33 cellular contexts compared by ENCODE assay signal in genomic region chr1:82059931-82060330, GRCh38.
DNase-seq lines count a peak whose midpoint lies in the region; ATAC-seq and TF ChIP-seq lines count a peak whose summit lies in the region.
"Had no signal": no experiment of that assay in that cellular context is flagged by ENCODE, and none has a peak within 500 bp of the region (broad histone marks: within the 10 kb centered on the region; RNA-seq: fewer than 3 reads in every experiment).

No MANE protein-coding gene starts in this region.

- H3K27me3 ChIP-seq in RWPE2 (ENCODE audit: insufficient read depth, poor library complexity, severe bottlenecking): no peaks in the 10 kb centered on the region
- H3K27me3 ChIP-seq in GM23248 (replicated peaks; ENCODE audit: insufficient read depth): no peaks in the 10 kb centered on the region
- H3K27me3 ChIP-seq: esophagus squamous epithelium, Peyer's patch, transverse colon had no signal

- H3K9me3 Mint-ChIP-seq in chondrocyte (ENCODE audit: low read depth): peaks cover 11% of the 10 kb centered on the region
- H3K9me3 Mint-ChIP-seq: endodermal cell; stimulated activated memory B cell treated with anti-CD40 and anti-IgM and Interleukin-4, amounts not matched to agents 10 μg/mL and 1 μg/mL and 100 μg/mL, for 72 hours; T-helper 2 cell treated with Interferon-gamma antibody and Interleukin-4, amounts not matched to agents 5 μg/mL and 100 μg/mL, for 36 hours had no signal

- DNase-seq in RWPE2 (ENCODE audit: low spot score) (no peak), chondrocyte (ENCODE audit: low spot score) (no peak), foreskin melanocyte (peak; percentile 29), skeletal muscle cell (ENCODE audit: low read depth) (peak; percentile 5), GM23248 (no peak)
- no peak for DNase-seq in stimulated activated CD4-positive, alpha-beta T cell treated with anti-CD3 and anti-CD28 coated beads, Interleukin-2, amount 100 ng/mL, for 48 hours
- DNase-seq: activated CD4-positive, alpha-beta T cell treated with anti-CD3 and anti-CD28 coated beads for 4 hours; activated CD8-positive, alpha-beta T cell treated with anti-CD3 and anti-CD28 coated beads, Interleukin-2, amount 10 ng/mL, durations not matched to agents 7 days and 5 days; activated naive CD4-positive, alpha-beta T cell treated with anti-CD3 and anti-CD28 coated beads, Interleukin-2, amount 50 U/mL, for 16 hours; C1 segment of cervical spinal cord; caudate nucleus; COR-L47; DMS53; endodermal cell; esophagus squamous epithelium; HCEC 1CT; Kasumi-1; left ventricle myocardium superior; midbrain; naive thymus-derived CD4-positive, alpha-beta T cell; NCI-H2107; NCI-H446; NCI-H82; nucleus accumbens; Peyer's patch; SHP77 treated with DMSO at 0.1 percent for 48 hours; transverse colon had no signal

- H3K4me1 Mint-ChIP-seq in chondrocyte (ENCODE audit: low read depth): peaks cover 8% of the 10 kb centered on the region
- H3K4me1 Mint-ChIP-seq: endodermal cell; naive thymus-derived CD4-positive, alpha-beta T cell; stimulated activated memory B cell treated with anti-CD40 and anti-IgM and Interleukin-4, amounts not matched to agents 10 μg/mL and 1 μg/mL and 100 μg/mL, for 72 hours had no signal

- H3K4me1 ChIP-seq in RWPE2 (ENCODE audit: insufficient read depth, poor library complexity, severe bottlenecking) (no peaks in the 10 kb centered on the region), GM23248 (ENCODE audit: insufficient read depth) (no peaks in the 10 kb centered on the region)
- H3K4me1 ChIP-seq: esophagus squamous epithelium, Peyer's patch, transverse colon had no signal

- H3K27ac ChIP-seq in RWPE2 (ENCODE audit: poor library complexity, severe bottlenecking) (no peak overlapping the region), GM23248 (no peak overlapping the region)
- H3K27ac ChIP-seq: esophagus squamous epithelium, Peyer's patch, transverse colon, VCaP had no signal

- no peak overlapping the region for H3K4me2 ChIP-seq in GM23248 (ENCODE audit: unreplicated experiment)

- H2AFZ ChIP-seq in GM23248: no peak overlapping the region

- H4K20me1 ChIP-seq in GM23248 (ENCODE audit: insufficient read depth): no peaks in the 10 kb centered on the region

- no peaks in the 10 kb centered on the region; the same call in 1 of the 2 replicates for H3K9me2 ChIP-seq in GM23248 (ENCODE audit: insufficient read depth)

- no peak overlapping the region for H3K9ac ChIP-seq in GM23248

- H3K36me3 Mint-ChIP-seq in chondrocyte (ENCODE audit: low read depth): no peaks in the 10 kb centered on the region
- H3K36me3 Mint-ChIP-seq: naive thymus-derived CD4-positive, alpha-beta T cell; stimulated activated memory B cell treated with anti-CD40 and anti-IgM and Interleukin-4, amounts not matched to agents 10 μg/mL and 1 μg/mL and 100 μg/mL, for 72 hours had no signal

- in situ Hi-C loops in GM23248 (cut with MboI): no loop called here

- 11 to 13% methylated on average over 3 of the region's 3 CpGs for WGBS in GM23248 (ENCODE audit: low coverage in 1 of 2, low lambda C conversion rate in 2 of 2, missing lambda C conversion rate in 2 of 2), 2 experiments

- H3K9me3 ChIP-seq in RWPE2 (ENCODE audit: severe bottlenecking) (no peaks in the 10 kb centered on the region), GM23248 (ENCODE audit: low read depth) (no peaks in the 10 kb centered on the region)
- H3K9me3 ChIP-seq: esophagus squamous epithelium, Peyer's patch, transverse colon had no signal

- H3K4me3 Mint-ChIP-seq in chondrocyte (ENCODE audit: unreplicated experiment): no peak overlapping the region
- H3K4me3 Mint-ChIP-seq: activated CD8-positive, alpha-beta T cell treated with anti-CD3 and anti-CD28 coated beads, Interleukin-2, amount 10 ng/mL, durations not matched to agents 7 days and 5 days; dendritic cell treated with granulocyte-macrophage colony-stimulating factor and Interleukin-4, amounts not matched to agents 40 ng/mL and 50 ng/mL, for 4 days; endodermal cell; naive thymus-derived CD4-positive, alpha-beta T cell; stimulated activated memory B cell treated with anti-CD40 and anti-IgM and Interleukin-4, amounts not matched to agents 10 μg/mL and 1 μg/mL and 100 μg/mL, for 72 hours; T-helper 2 cell treated with Interferon-gamma antibody and Interleukin-4, amounts not matched to agents 5 μg/mL and 100 μg/mL, for 36 hours had no signal

- no peaks in the 10 kb centered on the region for H3K36me3 ChIP-seq in RWPE2 (ENCODE audit: low read depth)
- no peaks in the 10 kb centered on the region for H3K36me3 ChIP-seq in GM23248 (ENCODE audit: low read depth)
- H3K36me3 ChIP-seq: esophagus squamous epithelium, Peyer's patch, transverse colon had no signal

- H3F3A ChIP-seq in GM23248 (ENCODE audit: insufficient read depth): no peaks in the 10 kb centered on the region

- H3K4me3 ChIP-seq in RWPE2 (ENCODE audit: severe bottlenecking) (no peak overlapping the region), skeletal muscle cell (ENCODE audit: low read depth, low read length) (no peak overlapping the region), GM23248 (no peak overlapping the region)
- H3K4me3 ChIP-seq: esophagus squamous epithelium, Peyer's patch, transverse colon had no signal

- no peak for ATAC-seq in RWPE2 (ENCODE audit: low read depth)
- ATAC-seq in GM19467 (IDR thresholded peaks at IDR 0.05; ENCODE audit: unreplicated experiment): no peak
- ATAC-seq: activated CD8-positive, alpha-beta T cell treated with anti-CD3 and anti-CD28 coated beads, Interleukin-2, amount 10 ng/mL, durations not matched to agents 7 days and 5 days; HepG2; left ventricle myocardium superior; naive thymus-derived CD4-positive, alpha-beta T cell; stimulated activated memory B cell treated with anti-CD40 and anti-IgM and Interleukin-4, amounts not matched to agents 10 μg/mL and 1 μg/mL and 100 μg/mL, for 72 hours had no signal

- TF ChIP-seq CTCF in RWPE2 (IDR thresholded peaks at IDR 0.05; ENCODE audit: poor library complexity, severe bottlenecking): peak; percentile 13
- peak; percentile 49 for TF ChIP-seq CTCF in chondrocyte (IDR thresholded peaks at IDR 0.05)

- no peaks in the 10 kb centered on the region for H3K27me3 Mint-ChIP-seq in chondrocyte (ENCODE audit: low read depth)
- H3K27me3 Mint-ChIP-seq: dendritic cell treated with granulocyte-macrophage colony-stimulating factor and Interleukin-4, amounts not matched to agents 40 ng/mL and 50 ng/mL, for 4 days; stimulated activated memory B cell treated with anti-CD40 and anti-IgM and Interleukin-4, amounts not matched to agents 10 μg/mL and 1 μg/mL and 100 μg/mL, for 72 hours had no signal

- no peak overlapping the region for H3K27ac Mint-ChIP-seq in chondrocyte (ENCODE audit: unreplicated experiment)
- H3K27ac Mint-ChIP-seq: activated CD8-positive, alpha-beta T cell treated with anti-CD3 and anti-CD28 coated beads, Interleukin-2, amount 10 ng/mL, durations not matched to agents 7 days and 5 days; dendritic cell treated with granulocyte-macrophage colony-stimulating factor and Interleukin-4, amounts not matched to agents 40 ng/mL and 50 ng/mL, for 4 days; endodermal cell; naive thymus-derived CD4-positive, alpha-beta T cell; stimulated activated memory B cell treated with anti-CD40 and anti-IgM and Interleukin-4, amounts not matched to agents 10 μg/mL and 1 μg/mL and 100 μg/mL, for 72 hours; T-helper 2 cell treated with Interferon-gamma antibody and Interleukin-4, amounts not matched to agents 5 μg/mL and 100 μg/mL, for 36 hours had no signal

- H3K79me2 ChIP-seq in GM23248 (ENCODE audit: insufficient read depth): no peaks in the 10 kb centered on the region

Comparison
In these comparisons a context has a peak if more than half of its experiments do, and no peak if none do; other contexts are left out.
1. DNase-seq: peak in foreskin melanocyte (single experiment) and skeletal muscle cell (single experiment); none in RWPE2 (single experiment), chondrocyte (single experiment), stimulated activated CD4-positive, alpha-beta T cell treated with anti-CD3 and anti-CD28 coated beads, Interleukin-2, amount 100 ng/mL, for 48 hours (0 of 2) and GM23248 (single experiment).